ENCODE assay signal across 16 cellular contexts in the genomic region with DNA sequence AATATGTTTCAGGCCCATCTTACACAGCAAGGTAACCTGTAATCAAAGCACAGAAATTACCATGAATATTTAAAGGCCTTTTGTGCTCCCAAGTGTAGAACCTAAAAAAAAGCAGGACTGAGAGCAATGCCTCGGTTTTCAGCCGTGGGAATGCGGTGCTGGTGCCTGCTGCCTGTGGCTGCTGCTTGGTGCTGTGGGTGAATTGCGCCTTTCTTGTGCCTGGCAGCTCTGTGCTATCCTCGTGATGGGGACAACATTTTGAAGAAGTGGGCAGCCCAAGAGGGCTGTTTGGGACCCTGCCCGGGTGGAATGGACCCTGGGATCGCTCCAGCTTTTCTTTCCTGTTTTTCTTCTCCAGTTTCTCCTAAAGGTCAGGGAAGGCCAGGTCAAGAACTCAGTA.
DNase-seq lines count a peak whose midpoint lies in the region; ATAC-seq lines count a peak whose summit lies in the region.
"Had no signal": no experiment of that assay in that cellular context is flagged by ENCODE, and none has a peak within 500 bp of the region (broad histone marks: within the 10 kb centered on the region; RNA-seq: fewer than 3 reads in every experiment).

No MANE protein-coding gene starts in this region.

- no peak for ATAC-seq in GM18861 (IDR thresholded peaks at IDR 0.05; ENCODE audit: unreplicated experiment)

- H3K27ac ChIP-seq in BLaER1 (peak overlapping the region; percentile 47; the same call in 1 of the 2 replicates), caudate nucleus (ENCODE audit: low read depth, low read length) (peak overlapping the region; percentile 85)

- peak overlapping the region; percentile 34 for H3K4me2 ChIP-seq in BLaER1

- no peaks in the 10 kb centered on the region for H3K27me3 ChIP-seq in BLaER1
- H3K27me3 ChIP-seq: Peyer's patch had no signal

- peaks cover 77% of the 10 kb centered on the region for H4K20me1 ChIP-seq in BLaER1

- H3K36me3 ChIP-seq in BLaER1, result peaks cover 71% of the 10 kb centered on the region

- peaks cover 76% of the 10 kb centered on the region for H3K4me1 ChIP-seq in BLaER1

- DNase-seq in caudate nucleus (lab: John Stamatoyannopoulos, UW) (peak in 39 of 61 donors; percentile 22 to 78 (median 57)), inferior parietal cortex (ENCODE audit: extremely low spot score) (peak; percentile 45), putamen (ENCODE audit: low spot score) (peak; percentile 78), HuH-7 (ENCODE audit: low spot score) (no peak), NCI-H446 (lab: John Stamatoyannopoulos, UW) (no peak), HuH-7.5 (ENCODE audit: low spot score) (no peak)
- DNase-seq: Calu3; CD4-positive, CD25-positive, alpha-beta regulatory T cell; DMS79 treated with DMSO at 0.1 percent for 48 hours; H9; NCI-H187 treated with DMSO at 0.1 percent for 48 hours; NCI-H2171; NCI-H82; Peyer's patch had no signal

- no peaks in the 10 kb centered on the region for H3K9me3 ChIP-seq in BLaER1
- H3K9me3 ChIP-seq: Peyer's patch had no signal

- no peak overlapping the region for H3K4me3 ChIP-seq in BLaER1
- H3K4me3 ChIP-seq: Peyer's patch had no signal

- 0 out of 2 replicates have a peak overlapping the region, but pooled peaks have one; percentile 2 for H3K9ac ChIP-seq in BLaER1

Comparison
In these comparisons a context has a peak if more than half of its experiments do, and no peak if none do; other contexts are left out.
1. DNase-seq: peak in caudate nucleus (39 of 61), inferior parietal cortex (single experiment) and putamen (single experiment); none in HuH-7 (single experiment), NCI-H446 (0 of 2) and HuH-7.5 (single experiment).